In genomic region chr9:137243266-137243625, GRCh38 we compare ENCODE assay signal across 9 cellular contexts. TPM values are rescaled to one million over a fixed set of nuclear protein-coding genes. Genes with fewer than 3 reads are reported as not detected.
DNase-seq lines count a peak whose midpoint lies in the region; ATAC-seq and TF ChIP-seq lines count a peak whose summit lies in the region.
"Not testable (repeated sequence)": the region's sequence is repeated elsewhere in the genome, so short reads cannot be mapped to it uniquely, and the experiment has no call there.
"Had no signal": no experiment of that assay in that cellular context is flagged by ENCODE, and none has a peak within 500 bp of the region (broad histone marks: within the 10 kb centered on the region; RNA-seq: fewer than 3 reads in every experiment).

No MANE protein-coding gene starts in this region.

- peaks cover 19% of the 10 kb centered on the region for H3K36me3 Mint-ChIP-seq in CD8-positive, alpha-beta T cell
- peaks cover 31% of the 10 kb centered on the region for H3K36me3 Mint-ChIP-seq in activated CD8-positive, alpha-beta T cell treated with anti-CD3 and anti-CD28 coated beads, Interleukin-2, amount 10 ng/mL, durations not matched to agents 7 days and 5 days (ENCODE audit: low read depth)
- peaks cover 49% of the 10 kb centered on the region for H3K36me3 Mint-ChIP-seq in stimulated activated effector memory CD8-positive, alpha-beta T cell treated with anti-CD3 and anti-CD28 coated beads, Interleukin-12 subunit alpha, Interleukin-12 subunit beta, amount 100 ng/mL, for 72 hours

- not testable (repeated sequence) for H3K56ac ChIP-seq in mesendoderm (ENCODE audit: low read length)

- DNase-seq in CD8-positive, alpha-beta T cell; NT2/D1 (ENCODE audit: low read depth, low spot score); activated CD8-positive, alpha-beta T cell treated with anti-CD3 and anti-CD28 coated beads, Interleukin-2, amount 10 ng/mL, durations not matched to agents 7 days and 5 days; mammary epithelial cell; mesendoderm; stimulated activated effector memory CD8-positive, alpha-beta T cell treated with anti-CD3 and anti-CD28 coated beads, Interleukin-12 subunit alpha, Interleukin-12 subunit beta, amount 100 ng/mL, for 72 hours (ENCODE audit: low spot score in 2 of 2): not testable (repeated sequence)

- H3K27me3 Mint-ChIP-seq in CD8-positive, alpha-beta T cell (ENCODE audit: low read depth); activated CD8-positive, alpha-beta T cell treated with anti-CD3 and anti-CD28 coated beads, Interleukin-2, amount 10 ng/mL, durations not matched to agents 7 days and 5 days (ENCODE audit: low read depth): not testable (repeated sequence)

- H2AFZ ChIP-seq in mammary epithelial cell (ENCODE audit: low read depth, low read length): not testable (repeated sequence)

- in situ Hi-C loops in mammary epithelial cell (cut with MboI; ENCODE audit: low sequenced_read_pairs in 2 of 2): not testable (repeated sequence)

- not testable (repeated sequence) for H3K18ac ChIP-seq in mesendoderm (ENCODE audit: low read length)

- peak overlapping the region; percentile 74 for H3K4me2 ChIP-seq in mammary epithelial cell (ENCODE audit: insufficient read depth, low read depth, low read length)
- H3K4me2 ChIP-seq in mesendoderm (ENCODE audit: low read length): not testable (repeated sequence)

- ATAC-seq in CD8-positive, alpha-beta T cell; activated CD8-positive, alpha-beta T cell treated with anti-CD3 and anti-CD28 coated beads, Interleukin-2, amount 10 ng/mL, durations not matched to agents 7 days and 5 days; stimulated activated effector memory CD8-positive, alpha-beta T cell treated with anti-CD3 and anti-CD28 coated beads, Interleukin-12 subunit alpha, Interleukin-12 subunit beta, amount 100 ng/mL, for 72 hours: not testable (repeated sequence)

- CTCF ChIA-PET in CD8-positive, alpha-beta T cell (lab: Charles Lee): interaction anchor here (1.8 kb wide), 1 partner anchor 11 kb away, joined by 5 read pairs; the partner anchor contains the start of gene NELFB
- CTCF ChIA-PET in activated CD8-positive, alpha-beta T cell treated with anti-CD3 and anti-CD28 coated beads, Interleukin-2, amount 10 ng/mL, durations not matched to agents 7 days and 5 days (lab: Charles Lee): interaction anchor here (1.2 to 5.0 kb wide), 3 partner anchors 12 to 208 kb away, joined by 3 to 32 read pairs (median 3); partner anchors contain the start of gene NELFB
- CTCF ChIA-PET in mammary epithelial cell (lab: Charles Lee; ENCODE audit: low non-redundant PET): not testable (repeated sequence)

- intact Hi-C loops in CD8-positive, alpha-beta T cell (cut with DNase I, micrococcal nuclease): loop anchor here (5.0 kb wide), 2 partner anchors 451 to 1136 kb away; partner anchors contain the start of gene TMEM141 (in 1 of the 2)
- intact Hi-C loops in mammary epithelial cell (cut with micrococcal nuclease): not testable (repeated sequence)

- H3K9ac ChIP-seq in NT2/D1 (ENCODE audit: insufficient read length, low read depth): peak overlapping the region; percentile 94
- H3K9ac ChIP-seq in mammary epithelial cell (ENCODE audit: insufficient read depth, low read length): not testable (repeated sequence)
- H3K9ac ChIP-seq in mesendoderm (ENCODE audit: low read length): peak overlapping the region; percentile 3

- POLR2A ChIA-PET in CD8-positive, alpha-beta T cell (lab: Charles Lee): interaction anchor here (1.3 to 5.8 kb wide), 3 partner anchors 12 to 173 kb away, joined by 5 to 80 read pairs (median 28); partner anchors contain the start of genes CYSRT1, NELFB and SAPCD2
- POLR2A ChIA-PET in activated CD8-positive, alpha-beta T cell treated with anti-CD3 and anti-CD28 coated beads, Interleukin-2, amount 10 ng/mL, durations not matched to agents 7 days and 5 days (lab: Charles Lee): interaction anchor here (1.2 to 3.8 kb wide), 4 partner anchors 11 to 173 kb away, joined by 3 to 87 read pairs (median 8); partner anchors contain the start of genes MAN1B1, NELFB and SAPCD2

- H3K9me3 ChIP-seq in CD8-positive, alpha-beta T cell (ENCODE audit: low read length); NT2/D1 (ENCODE audit: insufficient read depth, low read length); mammary epithelial cell (replicated peaks; ENCODE audit: insufficient read depth, low read length): not testable (repeated sequence)

- BruUV-seq in mammary epithelial cell (replicated peaks; lab: Mats Ljungman, UMichigan): not testable (repeated sequence)

- 89% methylated on average over 12 of the region's 18 CpGs for WGBS in mammary epithelial cell (ENCODE audit: low coverage, missing lambda C conversion rate)
- WGBS in mesendoderm (ENCODE audit: extremely low coverage, insufficient coverage, low lambda C conversion rate): no CpG with 5 or more reads among the region's 18 CpGs

- not testable (repeated sequence) for H4K8ac ChIP-seq in mesendoderm (ENCODE audit: low read depth, low read length)

- H2BK120ac ChIP-seq in mesendoderm (ENCODE audit: low read depth, low read length): not testable (repeated sequence)

- H2AK5ac ChIP-seq in mesendoderm (ENCODE audit: low read length): not testable (repeated sequence)

- peaks cover 24% of the 10 kb centered on the region for H3K4me1 ChIP-seq in CD8-positive, alpha-beta T cell (ENCODE audit: insufficient read depth, low read length)
- peaks cover 45% of the 10 kb centered on the region for H3K4me1 ChIP-seq in NT2/D1 (ENCODE audit: insufficient read depth, insufficient read length)
- H3K4me1 ChIP-seq in mammary epithelial cell (ENCODE audit: insufficient read depth, low read length): peaks cover 24% of the 10 kb centered on the region
- H3K4me1 ChIP-seq in mesendoderm (ENCODE audit: control insufficient read depth, low read depth, low read length): peaks cover 14% of the 10 kb centered on the region

- H2BK15ac ChIP-seq in mesendoderm (replicated peaks; ENCODE audit: low read depth): not testable (repeated sequence)

- H3K27me3 ChIP-seq in CD8-positive, alpha-beta T cell (ENCODE audit: insufficient read depth, low read length); NT2/D1 (ENCODE audit: insufficient read depth, insufficient read length); mammary epithelial cell (ENCODE audit: insufficient read depth, low read length); mesendoderm (ENCODE audit: insufficient read depth, low read length, poor library complexity): not testable (repeated sequence)

- peaks cover 20% of the 10 kb centered on the region for H3K4me1 Mint-ChIP-seq in CD8-positive, alpha-beta T cell (ENCODE audit: low read depth)
- peaks cover 32% of the 10 kb centered on the region for H3K4me1 Mint-ChIP-seq in activated CD8-positive, alpha-beta T cell treated with anti-CD3 and anti-CD28 coated beads, Interleukin-2, amount 10 ng/mL, durations not matched to agents 7 days and 5 days (ENCODE audit: low read depth)
- peaks cover 43% of the 10 kb centered on the region for H3K4me1 Mint-ChIP-seq in stimulated activated effector memory CD8-positive, alpha-beta T cell treated with anti-CD3 and anti-CD28 coated beads, Interleukin-12 subunit alpha, Interleukin-12 subunit beta, amount 100 ng/mL, for 72 hours

- dilution Hi-C loops in mammary epithelial cell (cut with HindIII; ENCODE audit: low sequenced_read_pairs): not testable (repeated sequence)

- H3K27ac Mint-ChIP-seq in CD8-positive, alpha-beta T cell: peak overlapping the region; percentile 57
- H3K27ac Mint-ChIP-seq in activated CD8-positive, alpha-beta T cell treated with anti-CD3 and anti-CD28 coated beads, Interleukin-2, amount 10 ng/mL, durations not matched to agents 7 days and 5 days: not testable (repeated sequence)
- peak overlapping the region; percentile 98 for H3K27ac Mint-ChIP-seq in stimulated activated effector memory CD8-positive, alpha-beta T cell treated with anti-CD3 and anti-CD28 coated beads, Interleukin-12 subunit alpha, Interleukin-12 subunit beta, amount 100 ng/mL, for 72 hours

- not testable (repeated sequence) for H3K4me3 Mint-ChIP-seq in CD8-positive, alpha-beta T cell
- H3K4me3 Mint-ChIP-seq in activated CD8-positive, alpha-beta T cell treated with anti-CD3 and anti-CD28 coated beads, Interleukin-2, amount 10 ng/mL, durations not matched to agents 7 days and 5 days: peak overlapping the region; percentile 85
- peak overlapping the region; percentile 85 for H3K4me3 Mint-ChIP-seq in stimulated activated effector memory CD8-positive, alpha-beta T cell treated with anti-CD3 and anti-CD28 coated beads, Interleukin-12 subunit alpha, Interleukin-12 subunit beta, amount 100 ng/mL, for 72 hours

- not testable (repeated sequence) for H4K5ac ChIP-seq in mesendoderm (ENCODE audit: low read length)

- H3K79me2 ChIP-seq in mammary epithelial cell (ENCODE audit: insufficient read depth, low read length): peaks cover 40% of the 10 kb centered on the region
- peaks cover 18% of the 10 kb centered on the region for H3K79me2 ChIP-seq in mesendoderm (ENCODE audit: control insufficient read depth, insufficient read depth, low read length)

- H3K9me3 Mint-ChIP-seq in CD8-positive, alpha-beta T cell; activated CD8-positive, alpha-beta T cell treated with anti-CD3 and anti-CD28 coated beads, Interleukin-2, amount 10 ng/mL, durations not matched to agents 7 days and 5 days (ENCODE audit: insufficient read depth); stimulated activated effector memory CD8-positive, alpha-beta T cell treated with anti-CD3 and anti-CD28 coated beads, Interleukin-12 subunit alpha, Interleukin-12 subunit beta, amount 100 ng/mL, for 72 hours: not testable (repeated sequence)

- not testable (repeated sequence) for H3K27ac ChIP-seq in CD8-positive, alpha-beta T cell (ENCODE audit: low read depth, low read length); mammary epithelial cell (ENCODE audit: insufficient read depth, low read depth, low read length); mesendoderm (ENCODE audit: low read depth, low read length)

- not testable (repeated sequence) for H3K79me1 ChIP-seq in mesendoderm (ENCODE audit: low read length)

- not testable (repeated sequence) for TF ChIP-seq CTCF in CD8-positive, alpha-beta T cell (IDR thresholded peaks at IDR 0.05); mammary epithelial cell (conservative IDR thresholded peaks at IDR 0.05 in 1 of 2, IDR thresholded peaks at IDR 0.05 in 1 of 2; ENCODE audit: extremely low read depth in 1 of 2, insufficient read depth in 1 of 2, low read depth in 1 of 2, low read length in 2 of 2)

- peaks cover 14% of the 10 kb centered on the region for H4K20me1 ChIP-seq in mammary epithelial cell (ENCODE audit: insufficient read depth, low read length)

- H3K4me3 ChIP-seq in CD8-positive, alpha-beta T cell (ENCODE audit: low read depth, low read length); NT2/D1 (ENCODE audit: insufficient read length, low read depth); mammary epithelial cell (replicated peaks in 1 of 3; ENCODE audit: insufficient read depth in 1 of 3, low read depth in 2 of 3, low read length in 3 of 3); mesendoderm (ENCODE audit: low read length): not testable (repeated sequence)

- not testable (repeated sequence) for H3K4ac ChIP-seq in mesendoderm (ENCODE audit: low read depth, low read length)

- H2BK5ac ChIP-seq in mesendoderm (ENCODE audit: low read length): not testable (repeated sequence)

- H3K36me3 ChIP-seq in CD8-positive, alpha-beta T cell (ENCODE audit: insufficient read depth, low read length): peaks cover 16% of the 10 kb centered on the region
- H3K36me3 ChIP-seq in NT2/D1 (ENCODE audit: insufficient read depth, insufficient read length, low read length) (peaks cover 35% of the 10 kb centered on the region), mammary epithelial cell (ENCODE audit: insufficient read depth, low read length) (peaks cover 17% of the 10 kb centered on the region)
- not testable (repeated sequence) for H3K36me3 ChIP-seq in mesendoderm (ENCODE audit: control insufficient read depth, insufficient read depth, low read length)

- not testable (repeated sequence) for H3K23ac ChIP-seq in mesendoderm (ENCODE audit: low read length)

RNA-seq across cellular contexts. Expression of gene TUBB4B, which starts 2.2 kb away (rescaled TPM):
- 100 to 1,000 TPM; 114 to 120 TPM for total RNA-seq in CD8-positive, alpha-beta T cell
- 100 to 1,000 TPM; 417 to 432 TPM for total RNA-seq in activated CD8-positive, alpha-beta T cell treated with anti-CD3 and anti-CD28 coated beads, Interleukin-2, amount 10 ng/mL, durations not matched to agents 7 days and 5 days
- 100 to 1,000 TPM; 177 to 464 TPM for total RNA-seq in mammary epithelial cell
- polyA plus RNA-seq in mammary epithelial cell: 853 TPM
- polyA minus RNA-seq in mammary epithelial cell: 613 TPM
- polyA plus RNA-seq in mesendoderm (2013, experiment 1 of 2): 288 TPM
- polyA plus RNA-seq in mesendoderm (2013, experiment 2 of 2): 285 TPM

RNA-seq across cellular contexts. Expression of gene STPG3, which starts 7.8 kb away (rescaled TPM):
- total RNA-seq in CD8-positive, alpha-beta T cell: under 1 TPM in 1 of 2 experiments, not detected in 1; 0.30 TPM
- not detected for total RNA-seq in activated CD8-positive, alpha-beta T cell treated with anti-CD3 and anti-CD28 coated beads, Interleukin-2, amount 10 ng/mL, durations not matched to agents 7 days and 5 days
- total RNA-seq in mammary epithelial cell: not detected
- polyA plus RNA-seq in mammary epithelial cell: not detected
- polyA minus RNA-seq in mammary epithelial cell: not detected
- 0.14 TPM for polyA plus RNA-seq in mesendoderm (2013, experiment 1 of 2)
- 0.15 TPM for polyA plus RNA-seq in mesendoderm (2013, experiment 2 of 2)
- total RNA-seq: lung microvascular endothelial cell, RPMI7951, upper lobe of right lung had no signal

RNA-seq across cellular contexts. Expression of gene NELFB, which starts 11.9 kb away (rescaled TPM):
- total RNA-seq in CD8-positive, alpha-beta T cell: 10 to 100 TPM; 17.1 to 17.6 TPM
- 10 to 100 TPM; 68.6 to 68.8 TPM for total RNA-seq in activated CD8-positive, alpha-beta T cell treated with anti-CD3 and anti-CD28 coated beads, Interleukin-2, amount 10 ng/mL, durations not matched to agents 7 days and 5 days
- total RNA-seq in mammary epithelial cell: 10 to 100 TPM; 39.5 to 54.9 TPM
- polyA plus RNA-seq in mammary epithelial cell: 44.4 TPM
- 37.9 TPM for polyA minus RNA-seq in mammary epithelial cell
- polyA plus RNA-seq in mesendoderm (2013, experiment 1 of 2): 39.7 TPM
- 39.7 TPM for polyA plus RNA-seq in mesendoderm (2013, experiment 2 of 2)

RNA-seq across cellular contexts. Expression of gene SLC34A3, which starts 12.5 kb away (rescaled TPM):
- not detected for total RNA-seq in CD8-positive, alpha-beta T cell
- not detected for total RNA-seq in activated CD8-positive, alpha-beta T cell treated with anti-CD3 and anti-CD28 coated beads, Interleukin-2, amount 10 ng/mL, durations not matched to agents 7 days and 5 days
- not detected for total RNA-seq in mammary epithelial cell
- not detected for polyA plus RNA-seq in mammary epithelial cell
- polyA minus RNA-seq in mammary epithelial cell: not detected
- polyA plus RNA-seq in mesendoderm (2013, experiment 1 of 2): 0.03 TPM
- 0.01 TPM for polyA plus RNA-seq in mesendoderm (2013, experiment 2 of 2)
- total RNA-seq: lung microvascular endothelial cell, RPMI7951 had no signal

RNA-seq across cellular contexts. Expression of gene RNF224, which starts 15.9 kb away (rescaled TPM):
- total RNA-seq in CD8-positive, alpha-beta T cell: not detected
- not detected for total RNA-seq in activated CD8-positive, alpha-beta T cell treated with anti-CD3 and anti-CD28 coated beads, Interleukin-2, amount 10 ng/mL, durations not matched to agents 7 days and 5 days
- total RNA-seq in mammary epithelial cell: under 1 TPM in 1 of 2 donors, not detected in 1; 0.28 TPM
- 0.02 TPM for polyA plus RNA-seq in mammary epithelial cell
- polyA minus RNA-seq in mammary epithelial cell: not detected
- not detected for polyA plus RNA-seq in mesendoderm (2013, experiment 1 of 2)
- polyA plus RNA-seq in mesendoderm (2013, experiment 2 of 2): not detected
- total RNA-seq: lung microvascular endothelial cell, RPMI7951 had no signal
